Comparison of ENCODE assay signal across 8 cellular contexts in genomic region chr5:164504141-164504772, GRCh38.
DNase-seq lines count a peak whose midpoint lies in the region; ATAC-seq and TF ChIP-seq lines count a peak whose summit lies in the region.

No MANE protein-coding gene starts in this region.

- no peaks in the 10 kb centered on the region for H3K4me1 Mint-ChIP-seq in Caco-2 (ENCODE audit: low read depth, unreplicated experiment)

- no peak overlapping the region for H3K9ac ChIP-seq in liver (ENCODE audit: low read depth in 1 of 2, low read length in 2 of 2)

- no peak overlapping the region for H3K4me3 Mint-ChIP-seq in Caco-2 (ENCODE audit: unreplicated experiment)

- 29% methylated on average over 7 of the region's 7 CpGs for WGBS in liver
- WGBS in upper lobe of left lung, 2 donors, result 27 to 31% methylated on average over 7 of the region's 7 CpGs

- CTCF ChIA-PET in Caco-2 (lab: Charles Lee), result interaction anchor here (0.7 to 1.9 kb wide), 5 partner anchors 15 to 808 kb away, joined by 3 to 10 read pairs (median 5); no protein-coding TSS in a partner anchor

- TF ChIP-seq RAD21 in liver (IDR thresholded peaks at IDR 0.05), result peak; percentile 94 to 95

- H3K9me3 Mint-ChIP-seq in Caco-2 (ENCODE audit: unreplicated experiment), result no peaks in the 10 kb centered on the region

- intact Hi-C loops in Caco-2 (cut with micrococcal nuclease; ENCODE audit: unreplicated experiment), result loop anchor here (1.0 kb wide), 4 partner anchors 491 to 940 kb away; no protein-coding TSS in a partner anchor
- intact Hi-C loops in breast epithelium (cut with DNase I; ENCODE audit: low total_unique reads), result no loop called here

- H3K4me3 ChIP-seq in Caco-2 (ENCODE audit: low read depth, low read length), result no peak overlapping the region
- peak overlapping the region in 1 of 3 donors; percentile 9 for H3K4me3 ChIP-seq in breast epithelium
- H3K4me3 ChIP-seq in liver (ENCODE audit: low read depth in 1 of 3, low read length in 3 of 3), result no peak overlapping the region
- no peak overlapping the region for H3K4me3 ChIP-seq in upper lobe of left lung

- no peak for TF ChIP-seq EP300 in upper lobe of left lung (IDR thresholded peaks at IDR 0.05)

- H3K9me3 ChIP-seq in Caco-2, result no peaks in the 10 kb centered on the region
- H3K9me3 ChIP-seq in breast epithelium, result no peaks in the 10 kb centered on the region
- H3K9me3 ChIP-seq in liver (ENCODE audit: control insufficient read depth in 4 of 4, low read length in 3 of 4), result no peaks in the 10 kb centered on the region
- no peaks in the 10 kb centered on the region for H3K9me3 ChIP-seq in upper lobe of left lung

- no peaks in the 10 kb centered on the region for H3K36me3 ChIP-seq in Caco-2 (ENCODE audit: control insufficient read depth, insufficient read depth, low read length)
- no peaks in the 10 kb centered on the region for H3K36me3 ChIP-seq in breast epithelium
- H3K36me3 ChIP-seq in liver (ENCODE audit: control insufficient read depth in 4 of 4, insufficient read depth in 3 of 4, low read depth in 1 of 4, low read length in 3 of 4), result no peaks in the 10 kb centered on the region
- H3K36me3 ChIP-seq in upper lobe of left lung, result no peaks in the 10 kb centered on the region

- ATAC-seq in GM18861 (IDR thresholded peaks at IDR 0.05; ENCODE audit: unreplicated experiment) (peak; percentile 60), HG03159 (IDR thresholded peaks at IDR 0.05; ENCODE audit: unreplicated experiment) (peak; percentile 81), upper lobe of left lung (ENCODE audit: low FRiP score in 2 of 2) (peak in 1 of 2 donors; percentile 71)

- TF ChIP-seq POLR2A in breast epithelium (IDR thresholded peaks at IDR 0.05) (no peak), upper lobe of left lung (IDR thresholded peaks at IDR 0.05) (no peak)

- no TSS peak for BruUV-seq in Caco-2 (replicated peaks; lab: Mats Ljungman, UMichigan)

- TF ChIP-seq CTCF in Caco-2 (IDR thresholded peaks at IDR 0.05; ENCODE audit: insufficient read depth in 1 of 2, low read depth in 1 of 2, low read length in 1 of 2, severe bottlenecking in 1 of 2, unreplicated experiment in 1 of 2) (peak; percentile 70 to 79), breast epithelium (IDR thresholded peaks at IDR 0.05) (peak in 2 of 3 donors; percentile 67 to 73), liver (IDR thresholded peaks at IDR 0.05; ENCODE audit: low read depth, low read length, missing input control) (peak; percentile 85), upper lobe of left lung (IDR thresholded peaks at IDR 0.05) (peak; percentile 61 to 82 (median 72))

- peak in 1 of 2 experiments; percentile 56 for DNase-seq in Caco-2
- DNase-seq in NCI-H82 (lab: John Stamatoyannopoulos, UW), result peak; percentile 69
- no peak for DNase-seq in breast epithelium (ENCODE audit: low spot score in 2 of 2)
- no peak for DNase-seq in upper lobe of left lung
- DNase-seq in 8988T, result no peak

- H3K27me3 Mint-ChIP-seq in Caco-2 (ENCODE audit: insufficient read depth, unreplicated experiment), result peaks cover 4% of the 10 kb centered on the region

- H3K27me3 ChIP-seq in Caco-2 (replicated peaks; ENCODE audit: control insufficient read depth, insufficient read depth, low read length) (no peaks in the 10 kb centered on the region), breast epithelium (no peaks in the 10 kb centered on the region), liver (ENCODE audit: control insufficient read depth in 4 of 4, insufficient read depth in 4 of 4, low read length in 3 of 4) (no peaks in the 10 kb centered on the region), upper lobe of left lung (no peaks in the 10 kb centered on the region)

- H3K27ac Mint-ChIP-seq in Caco-2 (ENCODE audit: unreplicated experiment), result no peak overlapping the region

- H3K4me1 ChIP-seq in Caco-2, result no peaks in the 10 kb centered on the region
- no peaks in the 10 kb centered on the region for H3K4me1 ChIP-seq in breast epithelium
- peaks cover 0 to 13% (median 8%) of the 10 kb centered on the region in 4 donors for H3K4me1 ChIP-seq in liver (ENCODE audit: control insufficient read depth in 4 of 4, insufficient read depth in 4 of 4, low read length in 3 of 4)
- no peaks in the 10 kb centered on the region for H3K4me1 ChIP-seq in upper lobe of left lung

- no peaks in the 10 kb centered on the region for H3K36me3 Mint-ChIP-seq in Caco-2 (ENCODE audit: insufficient read depth, unreplicated experiment)

- POLR2A ChIA-PET in Caco-2 (lab: Charles Lee), result no interaction called here

- H3K27ac ChIP-seq in breast epithelium (no peak overlapping the region), liver (ENCODE audit: low read depth in 1 of 2, low read length in 2 of 2) (no peak overlapping the region), upper lobe of left lung (no peak overlapping the region)

TF ChIP-seq in liver, 16 proteins besides CTCF, POLR2A, EP300 and RAD21:
- no peak for TF ChIP-seq ZBTB33 (IDR thresholded peaks at IDR 0.05)
- TF ChIP-seq GABPA (IDR thresholded peaks at IDR 0.05 in 1 of 2, conservative IDR thresholded peaks at IDR 0.05 in 1 of 2), result no peak
- no peak for TF ChIP-seq MAX (IDR thresholded peaks at IDR 0.05)
- TF ChIP-seq EGR1 (IDR thresholded peaks at IDR 0.05; ENCODE audit: low read depth in 2 of 2), result no peak
- no peak for TF ChIP-seq SP1 (IDR thresholded peaks at IDR 0.05)
- no peak for TF ChIP-seq ATF3 (IDR thresholded peaks at IDR 0.05)
- TF ChIP-seq REST (IDR thresholded peaks at IDR 0.05), result no peak
- TF ChIP-seq FOXA2 (IDR thresholded peaks at IDR 0.05), result no peak
- no peak for TF ChIP-seq JUND (IDR thresholded peaks at IDR 0.05)
- no peak for TF ChIP-seq RXRA (IDR thresholded peaks at IDR 0.05)
- TF ChIP-seq FOXA1 (IDR thresholded peaks at IDR 0.05), result no peak
- no peak for TF ChIP-seq TAF1 (conservative IDR thresholded peaks at IDR 0.05)
- no peak for TF ChIP-seq HNF4A (conservative IDR thresholded peaks at IDR 0.05)
- no peak for TF ChIP-seq HNF4G (IDR thresholded peaks at IDR 0.05)
- TF ChIP-seq YY1 (IDR thresholded peaks at IDR 0.05), result no peak
- TF ChIP-seq NR2F2 (IDR thresholded peaks at IDR 0.05), result no peak
TF ChIP-seq in liver: peak in this region for 0.
